ENCODE assay signal across 8 cellular contexts in genomic region chr10:26737730-26738129, GRCh38. TPM values are rescaled to one million over a fixed set of nuclear protein-coding genes. Genes with fewer than 3 reads are reported as not detected.
DNase-seq lines count a peak whose midpoint lies in the region; ATAC-seq and TF ChIP-seq lines count a peak whose summit lies in the region.

No MANE protein-coding gene starts in this region.

- BruUV-seq in Calu3 (replicated peaks; lab: Mats Ljungman, UMichigan), result no TSS peak

- no peaks in the 10 kb centered on the region for H3K9me3 ChIP-seq in WERI-Rb-1 (ENCODE audit: severe bottlenecking)

- H3K27ac ChIP-seq in WERI-Rb-1, result no peak overlapping the region

- intact Hi-C loops in Calu3 (cut with micrococcal nuclease; ENCODE audit: unreplicated experiment), result no loop called here

- TF ChIP-seq CTCF in GM10248 (IDR thresholded peaks at IDR 0.05; ENCODE audit: control extremely low read depth, extremely low read depth, low read depth, missing control alignments) (no peak), Calu3 (IDR thresholded peaks at IDR 0.05; ENCODE audit: unreplicated experiment) (no peak), WERI-Rb-1 (IDR thresholded peaks at IDR 0.05; ENCODE audit: low read depth, low read length) (no peak)

- H3K4me3 ChIP-seq in WERI-Rb-1 (ENCODE audit: low read depth, low read length), result no peak overlapping the region

- peaks cover 5% of the 10 kb centered on the region for H3K36me3 ChIP-seq in WERI-Rb-1

- CTCF ChIA-PET in GM10248 (lab: Yijun Ruan, JAX), result interaction anchor here (1.8 kb wide), 1 partner anchor 11 kb away, joined by 4 read pairs; no protein-coding TSS in a partner anchor
- CTCF ChIA-PET in Calu3 (lab: Charles Lee), result no interaction called here

- H3K4me3 Mint-ChIP-seq in activated naive CD4-positive, alpha-beta T cell treated with anti-CD3 and anti-CD28 coated beads, Interleukin-2, amount 50 U/mL, for 24 hours, result no peak overlapping the region
- no peak overlapping the region for H3K4me3 Mint-ChIP-seq in Calu3 (ENCODE audit: low read depth, unreplicated experiment)

- ATAC-seq in GM19452 (IDR thresholded peaks at IDR 0.05; ENCODE audit: unreplicated experiment) (peak; percentile 73), HG03432 (IDR thresholded peaks at IDR 0.05; ENCODE audit: unreplicated experiment) (peak; percentile 86)

- POLR2A ChIA-PET in GM10248 (lab: Yijun Ruan, JAX), result no interaction called here

- H3K36me3 Mint-ChIP-seq in activated naive CD4-positive, alpha-beta T cell treated with anti-CD3 and anti-CD28 coated beads, Interleukin-2, amount 50 U/mL, for 24 hours, result peaks cover 18% of the 10 kb centered on the region
- H3K36me3 Mint-ChIP-seq in Calu3 (ENCODE audit: insufficient read depth, unreplicated experiment), result peaks cover 48% of the 10 kb centered on the region

- no peaks in the 10 kb centered on the region for H3K27me3 Mint-ChIP-seq in activated naive CD4-positive, alpha-beta T cell treated with anti-CD3 and anti-CD28 coated beads, Interleukin-2, amount 50 U/mL, for 24 hours
- no peaks in the 10 kb centered on the region for H3K27me3 Mint-ChIP-seq in Calu3 (ENCODE audit: unreplicated experiment)

- peaks cover 8% of the 10 kb centered on the region for H3K4me1 Mint-ChIP-seq in activated naive CD4-positive, alpha-beta T cell treated with anti-CD3 and anti-CD28 coated beads, Interleukin-2, amount 50 U/mL, for 24 hours
- no peaks in the 10 kb centered on the region for H3K4me1 Mint-ChIP-seq in Calu3 (ENCODE audit: low read depth, unreplicated experiment)

- no peaks in the 10 kb centered on the region for H3K9me3 Mint-ChIP-seq in activated naive CD4-positive, alpha-beta T cell treated with anti-CD3 and anti-CD28 coated beads, Interleukin-2, amount 50 U/mL, for 24 hours
- H3K9me3 Mint-ChIP-seq in Calu3 (ENCODE audit: low read depth, unreplicated experiment), result no peaks in the 10 kb centered on the region

- H3K27me3 ChIP-seq in WERI-Rb-1 (ENCODE audit: insufficient read depth, low read depth, severe bottlenecking), result no peaks in the 10 kb centered on the region

- DNase-seq in GM10248 (ENCODE audit: extremely low spot score) (peak; percentile 78), non-pigmented ciliary epithelial cell (ENCODE audit: low read depth) (peak; percentile 9), Calu3 (no peak), DMS 273 treated with DMSO at 0.1 percent for 48 hours (lab: John Stamatoyannopoulos, UW) (no peak), WERI-Rb-1 (no peak)

- H3K27ac Mint-ChIP-seq in activated naive CD4-positive, alpha-beta T cell treated with anti-CD3 and anti-CD28 coated beads, Interleukin-2, amount 50 U/mL, for 24 hours, result peak overlapping the region; percentile 30
- H3K27ac Mint-ChIP-seq in Calu3 (ENCODE audit: unreplicated experiment), result no peak overlapping the region

RNA-seq across cellular contexts. Expression of gene PDSS1, which starts 40.2 kb away (rescaled TPM):
- total RNA-seq in Calu3 (2022), result 15.4 and 15.9 TPM in 2 replicates

Comparison
In these comparisons a context has a peak if more than half of its experiments do, and no peak if none do; other contexts are left out.
1. DNase-seq: peak in GM10248 (single experiment) and non-pigmented ciliary epithelial cell (single experiment); none in Calu3 (single experiment), DMS 273 treated with DMSO at 0.1 percent for 48 hours (single experiment) and WERI-Rb-1 (single experiment).